ENCODE assay signal across 23 cellular contexts in genomic region chr22:37832022-37832857, GRCh38. TPM values are rescaled to one million over a fixed set of nuclear protein-coding genes. Genes with fewer than 3 reads are reported as not detected.
"Had no signal": no experiment of that assay in that cellular context is flagged by ENCODE, and none has a peak within 500 bp of the region (broad histone marks: within the 10 kb centered on the region; RNA-seq: fewer than 3 reads in every experiment).

No MANE protein-coding gene starts in this region.

- H3K4me3 ChIP-seq: SJSA1 had no signal

- H3K9me3 ChIP-seq: SJSA1, SK-N-SH had no signal

- H3K27me3 ChIP-seq: SJSA1 had no signal

- H3K4me1 ChIP-seq: SJSA1 had no signal

- H3K27ac ChIP-seq: KMS-11, SJSA1 had no signal

- DNase-seq: Kasumi-1, MM.1S, NCI-H1092 treated with DMSO at 0.1 percent for 48 hours, NCI-H1436, NCI-H187, NCI-H2029, NCI-H2081 treated with DMSO at 0.1 percent for 48 hours, NCI-H2171, NCI-H226, NCI-H446, NCI-H510A, NCI-H524 treated with DMSO at 0.1 percent for 48 hours, NCI-H69, NCI-H774, Right ventricle myocardium superior, RPMI8226, SIG-M5, SK-N-SH, SW 1271, T-cell had no signal

- ATAC-seq: T-cell had no signal

RNA-seq across cellular contexts. Expression of gene GALR3, which starts 9.1 kb away (rescaled TPM):
- total RNA-seq: M059J, Right ventricle myocardium superior, SJSA1, T-cell had no signal
- polyA plus RNA-seq: SK-N-SH had no signal
